25 cellular contexts compared by ENCODE assay signal in the genomic region with DNA sequence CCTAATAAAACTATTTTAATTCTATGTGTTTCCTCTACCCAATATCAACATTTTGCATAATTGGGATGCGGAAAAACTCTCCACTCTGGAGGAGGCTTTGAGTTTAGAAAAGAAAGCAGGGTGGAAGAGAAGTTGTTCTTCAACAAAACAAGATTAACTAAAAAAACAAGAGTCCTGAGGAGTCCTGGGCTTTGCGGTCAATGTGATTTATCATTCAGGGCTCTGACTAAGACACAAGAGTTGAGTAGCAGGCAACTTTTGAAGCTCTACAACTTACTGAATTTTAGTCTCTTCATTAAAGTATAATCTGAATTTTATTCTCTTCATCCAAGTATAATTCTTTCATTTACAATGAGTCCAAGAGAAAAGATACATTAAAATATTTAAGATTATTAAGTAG. TPM values are rescaled to one million over a fixed set of nuclear protein-coding genes. Genes with fewer than 3 reads are reported as not detected.
A peak's percentile ranks its signal among the peaks of the same experiment; 100 is the strongest.
DNase-seq lines count a peak whose midpoint lies in the region; ATAC-seq, FAIRE-seq and TF ChIP-seq lines count a peak whose summit lies in the region.
"Had no signal": no experiment of that assay in that cellular context is flagged by ENCODE, and none has a peak within 500 bp of the region (broad histone marks: within the 10 kb centered on the region; RNA-seq: fewer than 3 reads in every experiment).

No MANE protein-coding gene starts in this region.

- FAIRE-seq in astrocyte (lab: Jason Lieb, UNC) = no peak
- FAIRE-seq: A549, D721Med, GM12878, GM19239, H1 had no signal

- H3K27me3 Mint-ChIP-seq in astrocyte (ENCODE audit: low read depth, unreplicated experiment) = no peaks in the 10 kb centered on the region
- H3K27me3 Mint-ChIP-seq: CD4-positive, alpha-beta T cell had no signal

- H3K4me3 ChIP-seq in astrocyte (ENCODE audit: insufficient read depth, low read depth, low read length) = no peak overlapping the region
- no peak overlapping the region for H3K4me3 ChIP-seq in brain microvascular endothelial cell (ENCODE audit: low read depth, low read length)
- no peak overlapping the region for H3K4me3 ChIP-seq in left lung
- H3K4me3 ChIP-seq: A549; BLaER1 treated with 17β-estradiol and CSF1 and Interleukin-3, amounts not matched to agents 10 nM and 100 nM; GM12878; GM23248 had no signal

- no peaks in the 10 kb centered on the region for H3K36me3 Mint-ChIP-seq in astrocyte (ENCODE audit: low read depth, unreplicated experiment)
- H3K36me3 Mint-ChIP-seq: CD14-positive monocyte; CD8-positive, alpha-beta memory T cell had no signal

- no peaks in the 10 kb centered on the region for H3K79me2 ChIP-seq in astrocyte (ENCODE audit: insufficient read depth, low read length)

- H3K4me1 Mint-ChIP-seq in astrocyte (ENCODE audit: low read depth, unreplicated experiment) = peaks cover 3% of the 10 kb centered on the region
- H3K4me1 Mint-ChIP-seq: CD14-positive monocyte; CD8-positive, alpha-beta memory T cell had no signal

- H3K4me1 ChIP-seq in astrocyte (ENCODE audit: insufficient read depth, low read length) (peaks cover 4% of the 10 kb centered on the region), left lung (no peaks in the 10 kb centered on the region)
- H3K4me1 ChIP-seq: BE2C had no signal

- intact Hi-C loops in left lung (cut with DNase I) = no loop called here

- no peak overlapping the region for H3K4me2 ChIP-seq in astrocyte (ENCODE audit: low read length)
- H3K4me2 ChIP-seq: A549 had no signal

- no peak for ATAC-seq in left lung
- ATAC-seq: A549, GM12878 had no signal

- in situ Hi-C loops in brain microvascular endothelial cell (cut with HindIII; ENCODE audit: low pct_ligation_motif_present, low sequenced_read_pairs) = no loop called here

- H4K20me1 ChIP-seq in astrocyte (ENCODE audit: insufficient read depth, low read length) = no peaks in the 10 kb centered on the region
- H4K20me1 ChIP-seq: BLaER1 treated with 17β-estradiol and CSF1 and Interleukin-3, amounts not matched to agents 10 nM and 100 nM had no signal

- H3K9ac ChIP-seq in astrocyte (ENCODE audit: low read length) = no peak overlapping the region
- H3K9ac ChIP-seq: BLaER1 treated with 17β-estradiol and CSF1 and Interleukin-3, amounts not matched to agents 10 nM and 100 nM; GM23248 had no signal

- H2AFZ ChIP-seq in astrocyte (ENCODE audit: low read depth, low read length) = no peak overlapping the region
- H2AFZ ChIP-seq: GM23248 had no signal

- H3K9me3 Mint-ChIP-seq in astrocyte (ENCODE audit: unreplicated experiment) = peaks cover 4% of the 10 kb centered on the region
- H3K9me3 Mint-ChIP-seq: CD14-positive monocyte; CD4-positive, alpha-beta T cell had no signal

- H3K27ac Mint-ChIP-seq in astrocyte (ENCODE audit: unreplicated experiment) = no peak overlapping the region
- H3K27ac Mint-ChIP-seq: CD14-positive monocyte; CD4-positive, alpha-beta T cell; CD8-positive, alpha-beta memory T cell had no signal

- TF ChIP-seq CTCF in astrocyte (IDR thresholded peaks at IDR 0.05; ENCODE audit: insufficient read depth, low read depth, low read length) (no peak), brain microvascular endothelial cell (IDR thresholded peaks at IDR 0.05; ENCODE audit: low read depth, low read length, missing control alignments) (no peak), left lung (IDR thresholded peaks at IDR 0.05) (no peak)

- no peaks in the 10 kb centered on the region for H3K9me3 ChIP-seq in astrocyte (ENCODE audit: insufficient read depth, low read depth, low read length)
- no peaks in the 10 kb centered on the region for H3K9me3 ChIP-seq in left lung
- H3K9me3 ChIP-seq: A549; BE2C; BLaER1 treated with 17β-estradiol and CSF1 and Interleukin-3, amounts not matched to agents 10 nM and 100 nM had no signal

- DNase-seq in A172 (ENCODE audit: low spot score) (peak; percentile 40), astrocyte (ENCODE audit: low read depth) (peak; percentile 84), brain microvascular endothelial cell (peak; percentile 72), left lung (no peak), islet precursor cell (no peak)
- DNase-seq in NK-92 treated with Interleukin-12 subunit alpha and Interleukin-12 subunit beta, amount 100 ng/mL, for 24 hours (lab: John Stamatoyannopoulos, UW) = no peak
- DNase-seq: ACHN; AML-193; BE2C; CD4-positive, alpha-beta T cell; CD8-positive, alpha-beta memory T cell; DMS 273 treated with DMSO at 0.1 percent for 48 hours; DMS79; EL; GDM1; GM23248; H7 had no signal

- H3K4me3 Mint-ChIP-seq in astrocyte (ENCODE audit: unreplicated experiment) = no peak overlapping the region
- H3K4me3 Mint-ChIP-seq: CD14-positive monocyte; CD4-positive, alpha-beta T cell; CD8-positive, alpha-beta memory T cell had no signal

- no peaks in the 10 kb centered on the region for H3K27me3 ChIP-seq in astrocyte (ENCODE audit: insufficient read depth, low read length)
- no peaks in the 10 kb centered on the region for H3K27me3 ChIP-seq in brain microvascular endothelial cell (replicated peaks)
- no peaks in the 10 kb centered on the region for H3K27me3 ChIP-seq in left lung
- H3K27me3 ChIP-seq: BLaER1 treated with 17β-estradiol and CSF1 and Interleukin-3, amounts not matched to agents 10 nM and 100 nM had no signal

- no peak overlapping the region for H3K27ac ChIP-seq in astrocyte (ENCODE audit: low read depth, low read length)
- no peak overlapping the region for H3K27ac ChIP-seq in brain microvascular endothelial cell
- no peak overlapping the region for H3K27ac ChIP-seq in left lung
- H3K27ac ChIP-seq: 22Rv1; A549; BLaER1 treated with 17β-estradiol and CSF1 and Interleukin-3, amounts not matched to agents 10 nM and 100 nM; GM23248 had no signal

- H3K36me3 ChIP-seq in astrocyte (ENCODE audit: insufficient read depth, low read length) = no peaks in the 10 kb centered on the region
- H3K36me3 ChIP-seq in brain microvascular endothelial cell (replicated peaks) = no peaks in the 10 kb centered on the region
- H3K36me3 ChIP-seq in left lung = no peaks in the 10 kb centered on the region
- H3K36me3 ChIP-seq: BE2C; BLaER1 treated with 17β-estradiol and CSF1 and Interleukin-3, amounts not matched to agents 10 nM and 100 nM had no signal

RNA-seq across cellular contexts. Expression of gene TMEM26, which starts 18.3 kb away (rescaled TPM):
- total RNA-seq in A172 (2014; rRNA removed; shearing (Covaris generic)) = not detected in 2 replicates
- 0.18 and 0.31 TPM in 2 replicates for total RNA-seq in astrocyte
- total RNA-seq in left lung = 1 to 10 TPM; 1.3 TPM
- total RNA-seq: CD4-positive, alpha-beta T cell; CD8-positive, alpha-beta memory T cell; GM12878; GM23248; H7 had no signal

Comparison
In these comparisons a context has a peak if more than half of its experiments do, and no peak if none do; other contexts are left out.
1. DNase-seq: peak in A172 (single experiment), astrocyte (single experiment) and brain microvascular endothelial cell (single experiment); none in left lung (0 of 2), NK-92 treated with Interleukin-12 subunit alpha and Interleukin-12 subunit beta, amount 100 ng/mL, for 24 hours (single experiment) and islet precursor cell (single experiment).